In genomic region chr9:88390371-88390990, GRCh38 we compare ENCODE assay signal across 1 cellular context.
TF ChIP-seq lines count a peak whose summit lies in the region.

No MANE protein-coding gene starts in this region.

TF ChIP-seq in HepG2, 621 proteins besides CTCF, POLR2A, EP300 and RAD21 (continued from another document):
- no peak for TF ChIP-seq MXI1 (IDR thresholded peaks at IDR 0.05; ENCODE audit: borderline replicate concordance, low read depth, low read length)
- TF ChIP-seq, protein P1, sequence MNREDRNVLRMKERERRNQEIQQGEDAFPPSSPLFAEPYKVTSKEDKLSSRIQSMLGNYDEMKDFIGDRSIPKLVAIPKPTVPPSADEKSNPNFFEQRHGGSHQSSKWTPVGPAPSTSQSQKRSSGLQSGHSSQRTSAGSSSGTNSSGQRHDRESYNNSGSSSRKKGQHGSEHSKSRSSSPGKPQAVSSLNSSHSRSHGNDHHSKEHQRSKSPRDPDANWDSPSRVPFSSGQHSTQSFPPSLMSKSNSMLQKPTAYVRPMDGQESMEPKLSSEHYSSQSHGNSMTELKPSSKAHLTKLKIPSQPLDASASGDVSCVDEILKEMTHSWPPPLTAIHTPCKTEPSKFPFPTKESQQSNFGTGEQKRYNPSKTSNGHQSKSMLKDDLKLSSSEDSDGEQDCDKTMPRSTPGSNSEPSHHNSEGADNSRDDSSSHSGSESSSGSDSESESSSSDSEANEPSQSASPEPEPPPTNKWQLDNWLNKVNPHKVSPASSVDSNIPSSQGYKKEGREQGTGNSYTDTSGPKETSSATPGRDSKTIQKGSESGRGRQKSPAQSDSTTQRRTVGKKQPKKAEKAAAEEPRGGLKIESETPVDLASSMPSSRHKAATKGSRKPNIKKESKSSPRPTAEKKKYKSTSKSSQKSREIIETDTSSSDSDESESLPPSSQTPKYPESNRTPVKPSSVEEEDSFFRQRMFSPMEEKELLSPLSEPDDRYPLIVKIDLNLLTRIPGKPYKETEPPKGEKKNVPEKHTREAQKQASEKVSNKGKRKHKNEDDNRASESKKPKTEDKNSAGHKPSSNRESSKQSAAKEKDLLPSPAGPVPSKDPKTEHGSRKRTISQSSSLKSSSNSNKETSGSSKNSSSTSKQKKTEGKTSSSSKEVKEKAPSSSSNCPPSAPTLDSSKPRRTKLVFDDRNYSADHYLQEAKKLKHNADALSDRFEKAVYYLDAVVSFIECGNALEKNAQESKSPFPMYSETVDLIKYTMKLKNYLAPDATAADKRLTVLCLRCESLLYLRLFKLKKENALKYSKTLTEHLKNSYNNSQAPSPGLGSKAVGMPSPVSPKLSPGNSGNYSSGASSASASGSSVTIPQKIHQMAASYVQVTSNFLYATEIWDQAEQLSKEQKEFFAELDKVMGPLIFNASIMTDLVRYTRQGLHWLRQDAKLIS (CRISPR knock-in tag; IDR thresholded peaks at IDR 0.05): no peak
